13 cellular contexts compared by ENCODE assay signal in genomic region chr11:924406-925157, GRCh38. TPM values are rescaled to one million over a fixed set of nuclear protein-coding genes. Genes with fewer than 3 reads are reported as not detected.
A peak's percentile ranks its signal among the peaks of the same experiment; 100 is the strongest.
DNase-seq lines count a peak whose midpoint lies in the region; ATAC-seq and TF ChIP-seq lines count a peak whose summit lies in the region.
"Had no signal": no experiment of that assay in that cellular context is flagged by ENCODE, and none has a peak within 500 bp of the region (broad histone marks: within the 10 kb centered on the region; RNA-seq: fewer than 3 reads in every experiment).

No MANE protein-coding gene starts in this region.

- ATAC-seq in psoas muscle (no peak), GM18907 (IDR thresholded peaks at IDR 0.05; ENCODE audit: unreplicated experiment) (no peak), GM18909 (IDR thresholded peaks at IDR 0.05; ENCODE audit: poor library complexity, unreplicated experiment) (no peak)

- H3K4me3 ChIP-seq in BLaER1 (no peak overlapping the region), NT2/D1 (ENCODE audit: insufficient read length, low read depth) (no peak overlapping the region), psoas muscle (peak overlapping the region; percentile 80)

- intact Hi-C loops in psoas muscle (cut with DNase I) = loop anchor here (5.0 kb wide), 3 partner anchors 53 to 128 kb away; no protein-coding TSS in a partner anchor

- peaks cover 31% of the 10 kb centered on the region for H4K20me1 ChIP-seq in BLaER1

- no peak for TF ChIP-seq CTCF in glutamatergic neuron (IDR thresholded peaks at IDR 0.05; ENCODE audit: partially characterized antibody, unreplicated experiment)
- TF ChIP-seq CTCF in psoas muscle (IDR thresholded peaks at IDR 0.05) = no peak

- peaks cover 13% of the 10 kb centered on the region for H3K9me3 Mint-ChIP-seq in glutamatergic neuron (ENCODE audit: unreplicated experiment)
- H3K9me3 Mint-ChIP-seq: mesothelial cell of epicardium had no signal

- H3K27ac ChIP-seq in BLaER1 = 0 out of 2 replicates have a peak overlapping the region, but pooled peaks have one; percentile 41
- H3K27ac ChIP-seq in psoas muscle = peak overlapping the region; percentile 86

- H3K27ac Mint-ChIP-seq in glutamatergic neuron (ENCODE audit: unreplicated experiment) = peak overlapping the region; percentile 85
- H3K27ac Mint-ChIP-seq: mesothelial cell of epicardium had no signal

- peaks cover 12% of the 10 kb centered on the region for H3K4me1 Mint-ChIP-seq in glutamatergic neuron (ENCODE audit: low read depth, unreplicated experiment)

- H3K27me3 ChIP-seq in BLaER1 (no peaks in the 10 kb centered on the region), NT2/D1 (ENCODE audit: insufficient read depth, insufficient read length) (no peaks in the 10 kb centered on the region), psoas muscle (ENCODE audit: insufficient read depth in 3 of 3, low read length in 2 of 3) (no peaks in the 10 kb centered on the region)

- peaks cover 13% of the 10 kb centered on the region for H3K27me3 Mint-ChIP-seq in glutamatergic neuron (ENCODE audit: unreplicated experiment)

- H3K4me1 ChIP-seq in BLaER1 = peaks cover 38% of the 10 kb centered on the region
- peaks cover 22% of the 10 kb centered on the region for H3K4me1 ChIP-seq in NT2/D1 (ENCODE audit: insufficient read depth, insufficient read length)
- H3K4me1 ChIP-seq in psoas muscle = peaks cover 17% of the 10 kb centered on the region

- H3K9ac ChIP-seq in BLaER1 (no peak overlapping the region), NT2/D1 (ENCODE audit: insufficient read length, low read depth) (peak overlapping the region; percentile 74)

- DNase-seq in NT2/D1 (ENCODE audit: low read depth, low spot score) (no peak), glutamatergic neuron (peak; percentile 75), psoas muscle (peak; percentile 44 to 61), NCI-H146 (lab: John Stamatoyannopoulos, UW) (no peak), kidney tubule cell (ENCODE audit: low spot score) (no peak)
- DNase-seq: activated CD4-positive, alpha-beta T cell treated with anti-CD3 and anti-CD28 coated beads, Interleukin-2, amount 50 U/mL, for 48 hours; NCI-H1048; T-helper 1 cell had no signal

- peaks cover 4% of the 10 kb centered on the region for H3K36me3 Mint-ChIP-seq in glutamatergic neuron (ENCODE audit: unreplicated experiment)
- H3K36me3 Mint-ChIP-seq: mesothelial cell of epicardium had no signal

- no peak overlapping the region for H3K4me2 ChIP-seq in BLaER1

- H3K4me3 Mint-ChIP-seq in glutamatergic neuron (ENCODE audit: unreplicated experiment) = no peak overlapping the region

- H3K36me3 ChIP-seq in BLaER1 (peaks cover 22% of the 10 kb centered on the region), NT2/D1 (ENCODE audit: insufficient read depth, insufficient read length, low read length) (peaks cover 27% of the 10 kb centered on the region), psoas muscle (ENCODE audit: insufficient read depth in 1 of 2, low read depth in 1 of 2) (peaks cover 0 to 9% of the 10 kb centered on the region in 2 donors)
- H3K36me3 ChIP-seq: thoracic aorta had no signal

- WGBS in psoas muscle, 3 donors = 53 to 62% (median 54%) methylated on average over 17 to 18 of the region's 18 CpGs

- H3K9me3 ChIP-seq in BLaER1 (no peaks in the 10 kb centered on the region), NT2/D1 (ENCODE audit: insufficient read depth, low read length) (no peaks in the 10 kb centered on the region), psoas muscle (no peaks in the 10 kb centered on the region)
- H3K9me3 ChIP-seq: thoracic aorta had no signal

RNA-seq across cellular contexts. Expression of gene AP2A2, which starts 1.1 kb away (rescaled TPM):
- 228 TPM for total RNA-seq in glutamatergic neuron (ENCODE audit: unreplicated experiment)
- 10 to 100 TPM; 26.5 to 31.4 (median 27.7) TPM for total RNA-seq in psoas muscle
- polyA plus RNA-seq in psoas muscle = 10 to 100 TPM; 15.9 to 21.7 (median 19.8) TPM

RNA-seq across cellular contexts. Expression of gene CHID1, which starts 14.0 kb away (rescaled TPM):
- total RNA-seq in glutamatergic neuron (ENCODE audit: unreplicated experiment) (56.1 TPM), psoas muscle (10 to 100 TPM; 31.2 to 44.5 (median 34.7) TPM)
- polyA plus RNA-seq in psoas muscle = 10 to 100 TPM; 25.5 to 40.4 (median 28.3) TPM

Comparison
In these comparisons a context has a peak if more than half of its experiments do, and no peak if none do; other contexts are left out.
1. DNase-seq: peak in glutamatergic neuron (single experiment) and psoas muscle (2 of 2); none in NT2/D1 (single experiment), NCI-H146 (single experiment) and kidney tubule cell (single experiment).